10 cellular contexts compared by ENCODE assay signal in the genomic region with DNA sequence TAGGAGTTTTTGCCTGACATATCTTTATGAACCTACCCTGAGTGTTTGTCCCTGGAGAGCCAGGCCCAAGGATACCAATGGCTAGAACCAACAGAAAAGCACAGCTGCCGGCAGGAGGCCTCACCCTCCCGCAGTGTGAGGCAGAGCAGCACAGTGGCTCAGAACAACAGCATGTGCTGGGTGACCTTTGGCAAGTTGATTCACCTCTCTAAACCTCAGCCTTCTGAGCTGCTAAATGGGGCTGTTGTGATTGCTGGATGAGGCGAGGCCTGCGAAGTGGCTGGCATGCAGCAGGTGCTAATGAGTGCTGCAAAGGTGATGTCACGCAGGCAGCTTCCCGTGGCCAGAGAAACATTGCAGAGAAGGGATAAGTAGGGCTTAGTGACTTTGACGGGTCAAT.
"Had no signal": no experiment of that assay in that cellular context is flagged by ENCODE, and none has a peak within 500 bp of the region (broad histone marks: within the 10 kb centered on the region; RNA-seq: fewer than 3 reads in every experiment).

No MANE protein-coding gene starts in this region.

- H3K4me3 Mint-ChIP-seq: activated CD4-positive, alpha-beta memory T cell treated with anti-CD3 and anti-CD28 coated beads, Interleukin-2, amount 10 ng/mL, durations not matched to agents 7 days and 5 days had no signal

- FAIRE-seq: endothelial cell of umbilical vein, kidney, small intestine had no signal

- ATAC-seq: foreskin keratinocyte, upper lobe of right lung had no signal

- H3K27ac Mint-ChIP-seq: activated CD4-positive, alpha-beta memory T cell treated with anti-CD3 and anti-CD28 coated beads, Interleukin-2, amount 10 ng/mL, durations not matched to agents 7 days and 5 days had no signal

- H3K4me3 ChIP-seq: breast epithelium, upper lobe of right lung had no signal

- H3K9me3 Mint-ChIP-seq: activated CD4-positive, alpha-beta memory T cell treated with anti-CD3 and anti-CD28 coated beads, Interleukin-2, amount 10 ng/mL, durations not matched to agents 7 days and 5 days; activated naive CD4-positive, alpha-beta T cell treated with anti-CD3 and anti-CD28 coated beads, Interleukin-2, amount 50 U/mL, for 72 hours had no signal

- H3K9me3 ChIP-seq: breast epithelium, upper lobe of right lung had no signal

- H3K27me3 Mint-ChIP-seq: activated CD4-positive, alpha-beta memory T cell treated with anti-CD3 and anti-CD28 coated beads, Interleukin-2, amount 10 ng/mL, durations not matched to agents 7 days and 5 days had no signal

- DNase-seq: activated CD4-positive, alpha-beta memory T cell treated with anti-CD3 and anti-CD28 coated beads, Interleukin-2, amount 10 ng/mL, durations not matched to agents 7 days and 5 days; anterior cingulate cortex; foreskin keratinocyte; kidney; small intestine; substantia nigra; upper lobe of right lung had no signal

- H3K36me3 Mint-ChIP-seq: activated naive CD4-positive, alpha-beta T cell treated with anti-CD3 and anti-CD28 coated beads, Interleukin-2, amount 50 U/mL, for 72 hours had no signal

- H3K27me3 ChIP-seq: breast epithelium, foreskin keratinocyte, upper lobe of right lung had no signal

- H3K27ac ChIP-seq: foreskin keratinocyte, upper lobe of right lung had no signal
